ENCODE assay signal across 1 cellular context in genomic region chrX:47068720-47069119, GRCh38.
A peak's percentile ranks its signal among the peaks of the same experiment; 100 is the strongest.
TF ChIP-seq lines count a peak whose summit lies in the region.

No MANE protein-coding gene starts in this region.

TF ChIP-seq in HepG2, 621 proteins besides CTCF, POLR2A, EP300 and RAD21 (continued from another document):
- TF ChIP-seq CEBPB (IDR thresholded peaks at IDR 0.05; ENCODE audit: borderline replicate concordance, low read depth, low read length) (peak; percentile 30; the same call in 1 of the 2 replicates), TGIF2 (CRISPR knock-in tag; IDR thresholded peaks at IDR 0.05) (no peak), ZNF281 (CRISPR knock-in tag; IDR thresholded peaks at IDR 0.05; ENCODE audit: borderline replicate concordance) (peak; percentile 75), ZNF101 (CRISPR knock-in tag; IDR thresholded peaks at IDR 0.05; ENCODE audit: borderline replicate concordance, low read depth) (no peak), SOX13 (IDR thresholded peaks at IDR 0.05) (no peak), SOX13 (CRISPR knock-in tag; conservative IDR thresholded peaks at IDR 0.05 in 1 of 2, IDR thresholded peaks at IDR 0.05 in 1 of 2) (peak in 1 of 2 experiments; percentile 39; a peak in 1 of 4 replicates), CEBPG (CRISPR knock-in tag; IDR thresholded peaks at IDR 0.05) (peak; percentile 51; the same call in 1 of the 2 replicates), ZNF652 (CRISPR knock-in tag; IDR thresholded peaks at IDR 0.05; ENCODE audit: borderline replicate concordance, low read depth) (peak; percentile 53; the same call in 1 of the 2 replicates), MBD4 (IDR thresholded peaks at IDR 0.05; ENCODE audit: borderline replicate concordance, low read length) (no peak), BRCA1 (CRISPR knock-in tag; IDR thresholded peaks at IDR 0.05) (no peak), HNF4G (IDR thresholded peaks at IDR 0.05; ENCODE audit: borderline replicate concordance, low read depth, low read length) (peak; percentile 59), HNF4G (CRISPR knock-in tag; IDR thresholded peaks at IDR 0.05; ENCODE audit: borderline replicate concordance, low read depth) (no peak), ZNF280D (CRISPR knock-in tag; IDR thresholded peaks at IDR 0.05) (0 out of 2 replicates have a peak, but pooled peaks have one; percentile 23), ZNF569 (CRISPR knock-in tag; IDR thresholded peaks at IDR 0.05; ENCODE audit: borderline replicate concordance) (no peak), ZNF850 (CRISPR knock-in tag; conservative IDR thresholded peaks at IDR 0.05) (no peak), HNF4A (CRISPR knock-in tag; IDR thresholded peaks at IDR 0.05) (peak; percentile 64), PAXIP1 (CRISPR knock-in tag; conservative IDR thresholded peaks at IDR 0.05) (peak; percentile 58), SOX6 (IDR thresholded peaks at IDR 0.05) (no peak), SOX6 (CRISPR knock-in tag; IDR thresholded peaks at IDR 0.05) (peak; percentile 54)
TF ChIP-seq in HepG2: peak in this region for 13.
